Comparison of ENCODE assay signal across 28 cellular contexts in the genomic region with DNA sequence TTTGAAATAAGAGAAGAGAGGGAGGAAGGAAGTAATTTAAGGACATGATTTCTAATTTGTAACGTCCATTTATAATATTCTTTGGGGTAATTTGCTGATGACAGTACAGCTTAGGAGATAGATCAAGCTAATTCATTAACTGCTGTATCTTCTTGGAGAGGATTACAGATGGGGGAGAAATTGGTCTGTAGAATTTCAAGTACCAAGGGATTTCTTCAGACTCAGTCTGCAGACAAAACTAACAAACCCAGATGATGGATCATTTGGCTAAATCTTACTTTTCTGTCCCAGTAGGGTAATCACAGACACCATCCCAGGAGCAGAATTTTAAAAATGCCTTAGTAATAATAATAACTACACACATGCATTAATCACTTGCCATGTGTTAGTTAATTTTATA.
DNase-seq lines count a peak whose midpoint lies in the region; ATAC-seq, FAIRE-seq and TF ChIP-seq lines count a peak whose summit lies in the region.
"Had no signal": no experiment of that assay in that cellular context is flagged by ENCODE, and none has a peak within 500 bp of the region (broad histone marks: within the 10 kb centered on the region; RNA-seq: fewer than 3 reads in every experiment).

No MANE protein-coding gene starts in this region.

- ATAC-seq in HG03139 (IDR thresholded peaks at IDR 0.05; ENCODE audit: unreplicated experiment) = no peak
- ATAC-seq in GM18505 (IDR thresholded peaks at IDR 0.05; ENCODE audit: unreplicated experiment) = no peak
- ATAC-seq in HG03442 (IDR thresholded peaks at IDR 0.05; ENCODE audit: unreplicated experiment) = no peak
- ATAC-seq: A549, GM12878 had no signal

- intact Hi-C loops in A673 (cut with micrococcal nuclease; ENCODE audit: unreplicated experiment) = no loop called here

- FAIRE-seq in D721Med (lab: Jason Lieb, UNC) = peak; percentile 6
- FAIRE-seq: GM12878, GM12892, GM19239 had no signal

- H3K27me3 ChIP-seq in A673 (replicated peaks; ENCODE audit: insufficient read depth, low read depth, low read length, poor library complexity) = no peaks in the 10 kb centered on the region
- H3K27me3 ChIP-seq: BLaER1 had no signal

- H3K36me3 ChIP-seq in A673 (ENCODE audit: insufficient read depth, low read length, poor library complexity, severe bottlenecking) (no peaks in the 10 kb centered on the region), HEK293 (ENCODE audit: control insufficient read depth in 2 of 2, insufficient read depth in 1 of 2, low read length in 2 of 2) (no peaks in the 10 kb centered on the region)
- H3K36me3 ChIP-seq: BE2C, BLaER1 had no signal

- H3K27ac ChIP-seq in A673 (ENCODE audit: low read depth, low read length, poor library complexity, severe bottlenecking) (no peak overlapping the region), HEK293 (ENCODE audit: extremely low read depth, low read depth, low read length) (no peak overlapping the region)
- H3K27ac ChIP-seq: 22Rv1, A549, BLaER1 had no signal

- BruUV-seq in A673 (replicated peaks; lab: Mats Ljungman, UMichigan) = no TSS peak

- no peak for TF ChIP-seq POLR2A in GM18505 (IDR thresholded peaks at IDR 0.05; ENCODE audit: borderline replicate concordance, extremely low read depth, insufficient read depth, insufficient read length)

- H3K9me3 ChIP-seq in A673 (ENCODE audit: low read depth, low read length, poor library complexity, severe bottlenecking) = peaks cover 5% of the 10 kb centered on the region
- H3K9me3 ChIP-seq in HEK293 (ENCODE audit: control insufficient read depth, insufficient read depth, low read depth, low read length) = no peaks in the 10 kb centered on the region
- H3K9me3 ChIP-seq: A549, BLaER1 had no signal

- CTCF ChIA-PET in A673 (lab: Charles Lee) = no interaction called here
- CTCF ChIA-PET in HEK293 (lab: Yijun Ruan, JAX) = no interaction called here

- TF ChIP-seq CTCF in A673 (conservative IDR thresholded peaks at IDR 0.05; ENCODE audit: low read depth, low read length) (no peak), D721Med (IDR thresholded peaks at IDR 0.05; ENCODE audit: insufficient read depth, missing control alignments) (no peak), HEK293 (tag by site-specific recombination; IDR thresholded peaks at IDR 0.05) (no peak)

- DNase-seq in NCI-H82 (lab: John Stamatoyannopoulos, UW) (peak; percentile 4), NCI-H82 treated with DMSO at 0.1 percent for 48 hours (lab: John Stamatoyannopoulos, UW; ENCODE audit: unreplicated experiment) (no peak), A673 (ENCODE audit: low spot score) (peak; percentile 0), D721Med (ENCODE audit: insufficient read length, low spot score) (peak; percentile 19)
- DNase-seq: ACHN; BE2C; C1 segment of cervical spinal cord; CD4-positive, alpha-beta memory T cell; CD4-positive, CD25-positive, alpha-beta regulatory T cell; CD8-positive, alpha-beta memory T cell; COR-L47; DMS 273 treated with DMSO at 0.1 percent for 48 hours; DMS153; DMS53; DMS79; DND-41; EL; GDM1 had no signal

- POLR2A ChIA-PET in A673 (lab: Charles Lee; ENCODE audit: low non-redundant PET) = no interaction called here
- POLR2A ChIA-PET in HEK293 (lab: Yijun Ruan, JAX) = no interaction called here

- no peak overlapping the region for H3K4me3 ChIP-seq in A673 (ENCODE audit: low read depth, low read length, poor library complexity, severe bottlenecking)
- no peak overlapping the region for H3K4me3 ChIP-seq in HEK293 (ENCODE audit: low read depth, low read length)
- H3K4me3 ChIP-seq: A549, BLaER1, GM12878 had no signal

- H3K4me1 ChIP-seq in A673 (ENCODE audit: insufficient read depth, low read length, poor library complexity, severe bottlenecking) = no peaks in the 10 kb centered on the region
- no peaks in the 10 kb centered on the region for H3K4me1 ChIP-seq in HEK293 (ENCODE audit: control insufficient read depth, insufficient read depth, low read length)
- H3K4me1 ChIP-seq: A549, BE2C, BLaER1 had no signal

TF ChIP-seq in HEK293, 187 proteins besides CTCF, POLR2A, EP300 and RAD21:
- TF ChIP-seq MYNN (tag by site-specific recombination; IDR thresholded peaks at IDR 0.05; ENCODE audit: borderline replicate concordance) = no peak
- TF ChIP-seq ZBTB17 (tag by site-specific recombination; IDR thresholded peaks at IDR 0.05) = peak; percentile 50; the same call in 1 of the 2 replicates
TF ChIP-seq in HEK293: peak in this region for 1.
